10 cellular contexts compared by ENCODE assay signal in the genomic region with DNA sequence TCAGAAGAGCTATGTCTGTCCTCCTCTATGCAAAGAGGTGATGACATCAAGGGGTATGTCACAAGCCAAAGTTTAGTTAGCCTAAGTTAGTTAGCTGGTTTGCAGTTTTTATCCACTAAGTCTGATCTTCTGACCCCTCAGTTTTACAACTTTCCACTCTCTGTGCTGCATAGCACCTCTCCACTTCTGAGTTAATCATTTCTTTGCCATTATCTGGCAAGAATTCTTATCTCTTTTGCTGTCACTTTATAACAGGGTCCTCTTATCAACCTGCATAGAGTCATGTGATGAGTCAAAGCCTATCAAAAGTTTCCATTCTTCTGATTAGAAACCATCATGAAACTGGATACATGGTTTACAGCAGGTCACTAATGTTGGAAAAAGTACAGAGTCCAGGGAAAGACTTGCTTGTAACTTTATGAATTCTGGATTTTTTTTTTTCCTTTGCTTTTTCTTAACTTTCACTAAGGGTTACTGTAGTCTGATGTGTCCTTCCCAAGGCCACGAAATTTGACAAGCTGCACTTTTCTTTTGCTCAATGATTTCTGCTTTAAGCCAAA. TPM values are rescaled to one million over a fixed set of nuclear protein-coding genes. Genes with fewer than 3 reads are reported as not detected.
DNase-seq lines count a peak whose midpoint lies in the region; ATAC-seq and TF ChIP-seq lines count a peak whose summit lies in the region.
"Had no signal": no experiment of that assay in that cellular context is flagged by ENCODE, and none has a peak within 500 bp of the region (broad histone marks: within the 10 kb centered on the region; RNA-seq: fewer than 3 reads in every experiment).

A gene (plus strand): TSS at position 447 of the 560 bp plus-strand sequence. CDS start 138 bp downstream, outside the sequence.

- H3K4me1 ChIP-seq in GM23248 (ENCODE audit: insufficient read depth), result no peaks in the 10 kb centered on the region
- peaks cover 32% of the 10 kb centered on the region for H3K4me1 ChIP-seq in OCI-LY7 (ENCODE audit: insufficient read depth, low read length, poor library complexity, severe bottlenecking)
- H3K4me1 ChIP-seq in testis, result no peaks in the 10 kb centered on the region

- no peak for DNase-seq in GM23248
- no peak for DNase-seq in OCI-LY7 (ENCODE audit: low spot score)
- no peak for DNase-seq in neural crest cell (ENCODE audit: low read depth, low spot score)
- no peak for DNase-seq in hepatic stellate cell (ENCODE audit: low spot score)
- DNase-seq in NCI-H510A treated with DMSO at 0.1 percent for 48 hours (lab: John Stamatoyannopoulos, UW), result no peak
- no peak for DNase-seq in testis
- DNase-seq: DMS 273 treated with DMSO at 0.1 percent for 48 hours had no signal

- peaks cover 49% of the 10 kb centered on the region for H3K27me3 ChIP-seq in GM23248 (replicated peaks; ENCODE audit: insufficient read depth)
- no peaks in the 10 kb centered on the region for H3K27me3 ChIP-seq in testis

- ATAC-seq in GM19324 (IDR thresholded peaks at IDR 0.05; ENCODE audit: low FRiP score, unreplicated experiment), result no peak

- H3K79me2 ChIP-seq in GM23248 (ENCODE audit: insufficient read depth), result no peaks in the 10 kb centered on the region
- no peaks in the 10 kb centered on the region for H3K79me2 ChIP-seq in OCI-LY7 (ENCODE audit: insufficient read depth, low read depth, low read length)

- H3K9me2 ChIP-seq in GM23248 (ENCODE audit: insufficient read depth) (no peaks in the 10 kb centered on the region), OCI-LY7 (ENCODE audit: insufficient read depth, low read length) (no peaks in the 10 kb centered on the region)

- POLR2A ChIA-PET in OCI-LY7 (lab: Charles Lee), result interaction anchor here (0.5 to 5.2 kb wide), 15 partner anchors 12 to 529 kb away, joined by 3 to 52 read pairs (median 5); no protein-coding TSS in a partner anchor

- peaks cover 9% of the 10 kb centered on the region; the same call in 1 of the 2 replicates for H3F3A ChIP-seq in GM23248 (ENCODE audit: insufficient read depth)

- no peak for TF ChIP-seq POLR2A in testis (IDR thresholded peaks at IDR 0.05)

- H3K4me2 ChIP-seq in GM23248 (ENCODE audit: unreplicated experiment) (peak within 1 kb of the TSS; percentile 71), OCI-LY7 (ENCODE audit: low read length) (peak within 1 kb of the TSS; percentile 66)

- CTCF ChIA-PET in OCI-LY7 (lab: Charles Lee; ENCODE audit: unreplicated experiment), result no interaction called here

- peak within 1 kb of the TSS; percentile 65 for H3K4me3 ChIP-seq in GM23248
- H3K4me3 ChIP-seq in OCI-LY7 (ENCODE audit: low read depth, low read length, poor library complexity, severe bottlenecking), result peak within 1 kb of the TSS; percentile 73
- H3K4me3 ChIP-seq in testis, result no peak within 1 kb of the TSS

- peaks cover 5% of the 10 kb centered on the region for H3K4me1 Mint-ChIP-seq in neural crest cell

- H3K9me3 ChIP-seq in GM23248 (ENCODE audit: low read depth) (no peaks in the 10 kb centered on the region), OCI-LY7 (ENCODE audit: low read length) (no peaks in the 10 kb centered on the region), testis (no peaks in the 10 kb centered on the region)

- H3K36me3 Mint-ChIP-seq in neural crest cell (ENCODE audit: low read depth), result no peaks in the 10 kb centered on the region

- no peak within 1 kb of the TSS for H3K9ac ChIP-seq in GM23248

- H3K36me3 ChIP-seq in GM23248 (ENCODE audit: low read depth) (no peaks in the 10 kb centered on the region), OCI-LY7 (ENCODE audit: insufficient read depth, low read length) (no peaks in the 10 kb centered on the region), testis (ENCODE audit: low read depth, missing control alignments) (no peaks in the 10 kb centered on the region)

- in situ Hi-C loops in GM23248 (cut with MboI) (no loop called here), endometrial microvascular endothelial cells (cut with HindIII; ENCODE audit: inconsistent ontology term, low pct_unique_long_range_greater_than_20kb, low sequenced_read_pairs) (no loop called here)

- H3K27ac Mint-ChIP-seq in neural crest cell (ENCODE audit: unreplicated experiment), result no peak within 1 kb of the TSS

- H4K20me1 ChIP-seq in GM23248 (ENCODE audit: insufficient read depth) (no peaks in the 10 kb centered on the region), OCI-LY7 (ENCODE audit: insufficient read depth, low read length) (no peaks in the 10 kb centered on the region)

- TF ChIP-seq CTCF in OCI-LY7 (conservative IDR thresholded peaks at IDR 0.05; ENCODE audit: low read length), result no peak
- no peak for TF ChIP-seq CTCF in neural crest cell (conservative IDR thresholded peaks at IDR 0.05)
- no peak for TF ChIP-seq CTCF in testis (IDR thresholded peaks at IDR 0.05)

- H3K4me3 Mint-ChIP-seq in neural crest cell, result peak within 1 kb of the TSS; percentile 81

- no peak within 1 kb of the TSS; the same call in 1 of the 2 replicates for H2AFZ ChIP-seq in GM23248
- H2AFZ ChIP-seq in OCI-LY7 (ENCODE audit: low read length), result peak within 1 kb of the TSS; percentile 90

- 55 to 70% methylated on average over 1 of the region's 1 CpG for WGBS in GM23248 (ENCODE audit: low coverage in 1 of 2, low lambda C conversion rate in 2 of 2, missing lambda C conversion rate in 2 of 2), 2 experiments
- WGBS in testis, 2 donors, result 54 to 72% methylated on average over 1 of the region's 1 CpG

- H3K9me3 Mint-ChIP-seq in neural crest cell, result no peaks in the 10 kb centered on the region
- H3K9me3 Mint-ChIP-seq: activated T-helper 1 cell treated with anti-CD3 and anti-CD28 coated beads, Interleukin-12 subunit alpha, Interleukin-12 subunit beta, Interleukin-2, Interleukin-4 antibody, amounts not matched to agents 30 ng/mL and 10 ng/mL and 1 ng/mL, durations not matched to agents 14 hours and 24 hours and 36 hours had no signal

- no peak within 1 kb of the TSS for H3K27ac ChIP-seq in GM23248
- no peak within 1 kb of the TSS for H3K27ac ChIP-seq in OCI-LY7 (ENCODE audit: low read depth, low read length, poor library complexity, severe bottlenecking)
- no peak within 1 kb of the TSS for H3K27ac ChIP-seq in testis

- no TSS peak for BruUV-seq in OCI-LY7 (replicated peaks; lab: Mats Ljungman, UMichigan)

- H3K27me3 Mint-ChIP-seq in neural crest cell (ENCODE audit: low read depth), result peaks cover 79% of the 10 kb centered on the region

- intact Hi-C loops in OCI-LY7 (cut with micrococcal nuclease; ENCODE audit: unreplicated experiment) (loop anchor here (5.0 kb wide), 2 partner anchors 70 to 125 kb away; no protein-coding TSS in a partner anchor), testis (cut with DNase I; ENCODE audit: low total_unique reads) (no loop called here)

RNA-seq across cellular contexts. Expression of the gene that starts here (rescaled TPM):
- 0.13 and 0.65 TPM in 2 replicates for total RNA-seq in GM23248 (2014; rRNA removed; shearing (Covaris generic))
- polyA plus RNA-seq in GM23248 (2016; fragmentation: Nextera tagmentation; extraction: Ambion mirVana) (0.06 TPM in 1 of 2 replicates, not detected in the other), testis (ENCODE audit: insufficient read depth, low read depth, low replicate concordance) (1.3 TPM)
- 1.1 and 2.3 TPM in 2 replicates for total RNA-seq in OCI-LY7 (2014; rRNA removed; shearing (Covaris generic))
- total RNA-seq in OCI-LY7 (2022) (3.9 and 5.4 TPM in 2 replicates), endometrial microvascular endothelial cells (ENCODE audit: inconsistent ontology term) (43.4 TPM), neural crest cell (not detected in 2 replicates), testis (1 to 10 TPM; 2.3 to 4.4 TPM)

Comparison
In these comparisons a context has a peak if more than half of its experiments do, and no peak if none do; other contexts are left out.
1. H3K4me3 ChIP-seq: peak in GM23248 (single experiment) and OCI-LY7 (single experiment); none in testis (0 of 2).